Comparison of ENCODE assay signal across 8 cellular contexts in genomic region chr4:174283507-174284180, GRCh38. TPM values are rescaled to one million over a fixed set of nuclear protein-coding genes. Genes with fewer than 3 reads are reported as not detected.
DNase-seq lines count a peak whose midpoint lies in the region; ATAC-seq and TF ChIP-seq lines count a peak whose summit lies in the region.

CEP44 (plus strand) TSS chr4:174283911; CDS start chr4:174299122, 15,211 bp downstream.
A gene with protein sequence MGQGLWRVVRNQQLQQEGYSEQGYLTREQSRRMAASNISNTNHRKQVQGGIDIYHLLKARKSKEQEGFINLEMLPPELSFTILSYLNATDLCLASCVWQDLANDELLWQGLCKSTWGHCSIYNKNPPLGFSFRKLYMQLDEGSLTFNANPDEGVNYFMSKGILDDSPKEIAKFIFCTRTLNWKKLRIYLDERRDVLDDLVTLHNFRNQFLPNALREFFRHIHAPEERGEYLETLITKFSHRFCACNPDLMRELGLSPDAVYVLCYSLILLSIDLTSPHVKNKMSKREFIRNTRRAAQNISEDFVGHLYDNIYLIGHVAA (minus strand): TSS chr4:174283667. CDS start chr4:174263092, 20,575 bp downstream.

- no peaks in the 10 kb centered on the region for H3K9me3 ChIP-seq in PC-3 (ENCODE audit: low read length)
- no peaks in the 10 kb centered on the region for H3K9me3 ChIP-seq in esophagus (ENCODE audit: control insufficient read depth in 2 of 2, insufficient read depth in 1 of 2, low read depth in 1 of 2, low read length in 1 of 2)
- no peaks in the 10 kb centered on the region for H3K9me3 ChIP-seq in mucosa of stomach (ENCODE audit: control insufficient read depth, low read length)

- POLR2A ChIA-PET in PC-3 (lab: Charles Lee; ENCODE audit: unreplicated experiment): no interaction called here

- peaks cover 72% of the 10 kb centered on the region for H3K79me2 ChIP-seq in PC-3 (ENCODE audit: low read length)

- H4K20me1 ChIP-seq in PC-3 (ENCODE audit: low read length): no peaks in the 10 kb centered on the region

- H3K27ac ChIP-seq in PC-3 (ENCODE audit: low read length): peak within 1 kb of the TSS; percentile 92
- H3K27ac ChIP-seq in esophagus (ENCODE audit: low read depth in 2 of 2, low read length in 1 of 2): peak within 1 kb of the TSS; percentile 99 to 100

- H3K4me2 ChIP-seq in PC-3 (ENCODE audit: low read length): peak within 1 kb of the TSS; percentile 93

- 0 out of 2 replicates have a peak, but pooled peaks cover 5% of the 10 kb centered on the region for H3K36me3 ChIP-seq in PC-3 (ENCODE audit: low read depth, low read length)
- H3K36me3 ChIP-seq in esophagus (ENCODE audit: control insufficient read depth in 2 of 2, insufficient read depth in 2 of 2, low read length in 1 of 2): no peaks in the 10 kb centered on the region
- H3K36me3 ChIP-seq in mucosa of stomach (ENCODE audit: control insufficient read depth, insufficient read depth, low read length): no peaks in the 10 kb centered on the region

- ATAC-seq in GM21381 (IDR thresholded peaks at IDR 0.05; ENCODE audit: unreplicated experiment) (peak; percentile 61), PC-3 (peak; percentile 65)

- H3K4me3 ChIP-seq in PC-3 (ENCODE audit: low read length): peak within 1 kb of the TSS; percentile 92
- peak within 1 kb of the TSS; percentile 87 to 94 for H3K4me3 ChIP-seq in esophagus (ENCODE audit: low read depth in 1 of 2, low read length in 2 of 2)
- peak within 1 kb of the TSS; percentile 93 for H3K4me3 ChIP-seq in mucosa of stomach (ENCODE audit: low read length)

- WGBS in esophagus, 2 donors: 0% methylated on average over 39 of the region's 39 CpGs

- TF ChIP-seq CTCF in PC-3 (conservative IDR thresholded peaks at IDR 0.05; ENCODE audit: low read depth, low read length): no peak

- intact Hi-C loops in PC-3 (cut with micrococcal nuclease): no loop called here

- H3K9ac ChIP-seq in PC-3 (ENCODE audit: low read length) (peak within 1 kb of the TSS; percentile 95), mucosa of stomach (ENCODE audit: low read length) (peak within 1 kb of the TSS; percentile 94)

- peak within 1 kb of the TSS; percentile 98 for H2AFZ ChIP-seq in PC-3 (ENCODE audit: low read length)

- no peaks in the 10 kb centered on the region for H3K27me3 ChIP-seq in PC-3 (ENCODE audit: low read length)
- H3K27me3 ChIP-seq in esophagus (ENCODE audit: control insufficient read depth in 1 of 2, insufficient read depth in 2 of 2, low read length in 2 of 2): no peaks in the 10 kb centered on the region
- H3K27me3 ChIP-seq in mucosa of stomach (ENCODE audit: control insufficient read depth, insufficient read depth, low read length): no peaks in the 10 kb centered on the region

- DNase-seq in D341Med (ENCODE audit: low spot score): peak; percentile 78
- peak in 71 of 76 experiments; percentile 2 to 81 (median 55) for DNase-seq in HUDEP-2 (lab: John Stamatoyannopoulos, UW; ENCODE audit: unreplicated experiment in 76 of 76)
- DNase-seq in PC-3: peak; percentile 67
- DNase-seq in activated T-cell treated with anti-CD3 and anti-CD28 coated beads for 48 hours (ENCODE audit: low read depth): peak; percentile 43
- DNase-seq in stimulated activated CD8-positive, alpha-beta memory T cell treated with anti-CD3 and anti-CD28 coated beads, Interleukin-4, amount 100 ng/mL, for 48 hours: peak; percentile 71

- no peaks in the 10 kb centered on the region for H3F3A ChIP-seq in PC-3 (ENCODE audit: low read length, unreplicated experiment)

- BruUV-seq in PC-3 (replicated peaks; lab: Mats Ljungman, UMichigan): TSS peak; percentile 41

- H3K4me1 ChIP-seq in PC-3 (ENCODE audit: insufficient read depth, low read length) (peaks cover 16% of the 10 kb centered on the region; the same call in 1 of the 2 replicates), esophagus (ENCODE audit: control insufficient read depth in 2 of 2, insufficient read depth in 2 of 2, low read length in 1 of 2) (no peaks in the 10 kb centered on the region), mucosa of stomach (ENCODE audit: control insufficient read depth, insufficient read depth, low read length) (no peaks in the 10 kb centered on the region)

- CTCF ChIA-PET in PC-3 (lab: Charles Lee): interaction anchor here (0.5 kb wide), 1 partner anchor 238 kb away, joined by 3 read pairs; no protein-coding TSS in a partner anchor

- H3K9me2 ChIP-seq in PC-3 (replicated peaks; ENCODE audit: low read length): no peaks in the 10 kb centered on the region

RNA-seq across cellular contexts. Expression of gene CEP44, which starts in this region (rescaled TPM):
- total RNA-seq in PC-3 (2014; rRNA removed): 8.1 and 8.4 TPM in 2 replicates
- polyA plus RNA-seq in esophagus: 1 to 10 TPM; 4.5 to 5.9 TPM

RNA-seq across cellular contexts. Expression of the second gene that starts in this region (rescaled TPM):
- 8.2 and 12.9 TPM in 2 replicates for total RNA-seq in PC-3 (2014; rRNA removed)
- 10 to 100 TPM; 15.6 to 17.9 TPM for polyA plus RNA-seq in esophagus

Comparison
In these comparisons a context has a peak if more than half of its experiments do, and no peak if none do; other contexts are left out.
1. Peak in every context shown above with its lines: DNase-seq, ATAC-seq, H3K4me3 ChIP-seq and H3K27ac ChIP-seq.